8 cellular contexts compared by ENCODE assay signal in the genomic region with DNA sequence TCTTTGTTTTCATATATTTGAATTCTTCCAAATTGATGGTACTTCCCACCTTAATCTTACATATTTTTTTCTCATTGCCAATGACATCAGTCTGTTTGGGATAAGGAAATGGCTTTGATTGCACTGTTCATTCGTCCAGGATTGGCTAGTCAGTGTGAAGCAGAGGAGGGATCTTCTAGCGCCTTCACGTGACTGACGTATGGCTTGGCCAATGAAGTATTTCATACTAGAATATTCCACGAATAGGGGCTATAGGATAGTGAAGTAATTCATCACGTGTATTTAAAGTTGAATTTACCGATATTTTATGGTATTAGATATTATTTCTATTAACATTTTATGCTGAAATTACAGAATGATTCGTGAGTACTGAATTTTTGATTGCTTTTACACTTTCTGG.
"Had no signal": no experiment of that assay in that cellular context is flagged by ENCODE, and none has a peak within 500 bp of the region (broad histone marks: within the 10 kb centered on the region; RNA-seq: fewer than 3 reads in every experiment).

No MANE protein-coding gene starts in this region.

- H3K9ac ChIP-seq: KMS-11 had no signal

- H3K27ac ChIP-seq: HL-60, KMS-11 had no signal

- H3K9me3 ChIP-seq: HAP-1 had no signal

- ATAC-seq: HCT116, HepG2 had no signal

- H3K4me2 ChIP-seq: KMS-11 had no signal

- H3K36me3 ChIP-seq: HAP-1 had no signal

- H3K4me3 ChIP-seq: HAP-1 had no signal

- DNase-seq: GOT3, H7, KBM-7 had no signal
